10 cellular contexts compared by ENCODE assay signal in the genomic region with DNA sequence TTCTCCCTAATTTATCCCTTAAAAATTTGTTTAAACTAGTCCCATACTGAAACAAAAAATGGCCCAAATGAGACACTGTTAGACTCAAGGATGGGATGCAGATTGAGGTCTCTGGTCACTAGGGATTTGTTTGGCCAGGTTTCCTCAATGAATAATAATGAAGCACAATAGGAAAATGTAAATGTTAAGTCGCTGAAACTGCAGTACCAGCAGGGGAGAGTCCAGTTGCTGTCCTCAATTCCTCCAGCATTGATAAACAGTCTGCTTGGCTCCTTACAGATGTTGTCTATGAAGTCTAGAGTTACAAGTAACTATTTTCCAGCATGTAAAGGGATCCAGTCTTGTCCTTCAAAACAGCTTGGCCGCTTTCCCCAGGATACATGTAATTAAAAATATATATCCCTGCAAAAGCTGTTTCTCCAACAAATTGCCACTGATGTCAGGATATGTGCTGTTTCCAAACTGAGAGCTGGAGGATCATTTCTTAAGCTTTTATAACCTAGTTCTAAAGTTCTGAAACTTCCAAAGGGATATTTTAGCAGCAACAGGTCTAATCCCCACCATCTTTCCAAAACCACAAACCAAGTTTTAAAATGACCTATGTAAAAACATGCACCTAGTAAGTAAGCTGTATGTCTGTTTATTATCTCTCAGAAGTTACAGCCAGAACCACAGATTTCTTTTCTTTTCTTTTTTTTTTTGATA. TPM values are rescaled to one million over a fixed set of nuclear protein-coding genes. Genes with fewer than 3 reads are reported as not detected.
DNase-seq lines count a peak whose midpoint lies in the region; ATAC-seq, FAIRE-seq and TF ChIP-seq lines count a peak whose summit lies in the region.
"Had no signal": no experiment of that assay in that cellular context is flagged by ENCODE, and none has a peak within 500 bp of the region (broad histone marks: within the 10 kb centered on the region; RNA-seq: fewer than 3 reads in every experiment).

No MANE protein-coding gene starts in this region.

- WGBS in right cardiac atrium = 32% methylated on average over 2 of the region's 2 CpGs
- 3 to 11% (median 8%) methylated on average over 2 of the region's 2 CpGs for WGBS in psoas muscle, 3 donors

- TF ChIP-seq CTCF in BJ (IDR thresholded peaks at IDR 0.05; ENCODE audit: insufficient read depth, low read depth, low read length) = no peak
- TF ChIP-seq CTCF in psoas muscle (IDR thresholded peaks at IDR 0.05) = peak; percentile 6

- H3K4me3 ChIP-seq in BJ (ENCODE audit: low read depth, low read length) = peak overlapping the region; percentile 82
- H3K4me3 ChIP-seq in SK-N-MC = 0 out of 2 replicates have a peak overlapping the region, but pooled peaks have one; percentile 11
- peak overlapping the region; percentile 87 for H3K4me3 ChIP-seq in right cardiac atrium (ENCODE audit: low read length)
- peak overlapping the region; percentile 96 for H3K4me3 ChIP-seq in psoas muscle

- peaks cover 2% of the 10 kb centered on the region for H3K36me3 ChIP-seq in BJ (ENCODE audit: control insufficient read depth, insufficient read depth, low read length)
- peaks cover 12% of the 10 kb centered on the region; the same call in 1 of the 2 replicates for H3K36me3 ChIP-seq in SK-N-MC (ENCODE audit: insufficient read depth, low read length)
- H3K36me3 ChIP-seq in psoas muscle (ENCODE audit: insufficient read depth in 1 of 2, low read depth in 1 of 2) = peaks cover 9 to 27% of the 10 kb centered on the region in 2 donors

- no peaks in the 10 kb centered on the region for H3K36me3 Mint-ChIP-seq in stimulated activated memory B cell treated with anti-CD40 and anti-IgM and Interleukin-4, amounts not matched to agents 10 μg/mL and 1 μg/mL and 100 μg/mL, for 72 hours

- H3K9ac ChIP-seq in SK-N-MC (ENCODE audit: insufficient read length) = no peak overlapping the region

- no peak overlapping the region for H3K4me3 Mint-ChIP-seq in stimulated activated memory B cell treated with anti-CD40 and anti-IgM and Interleukin-4, amounts not matched to agents 10 μg/mL and 1 μg/mL and 100 μg/mL, for 72 hours

- POLR2A ChIA-PET in BJ (lab: Charles Lee) = interaction anchor here (0.5 kb wide), 1 partner anchor 1554 kb away, joined by 4 read pairs; no protein-coding TSS in a partner anchor

- intact Hi-C loops in right cardiac atrium (cut with DNase I) (loop anchor here in 2 of 4 donors (5.0 kb wide), 2 partner anchors 49 to 84 kb away; a partner anchor contains a TSS), psoas muscle (cut with DNase I) (no loop called here)

- DNase-seq in BJ (ENCODE audit: low read depth) (no peak), SK-N-MC (ENCODE audit: low read depth, low spot score) (no peak), right cardiac atrium (no peak), psoas muscle (no peak), NOMO-1 (lab: John Stamatoyannopoulos, UW; ENCODE audit: unreplicated experiment in 2 of 2) (no peak), frontal cortex (ENCODE audit: low spot score in 2 of 2) (no peak), SHP77 treated with DMSO at 0.1 percent for 48 hours (lab: John Stamatoyannopoulos, UW) (no peak)
- DNase-seq: activated naive CD4-positive, alpha-beta T cell treated with anti-CD3 and anti-CD28 coated beads, Interleukin-2, amount 50 U/mL, for 16 hours; NCI-H1436 had no signal

- CTCF ChIA-PET in BJ (lab: Yijun Ruan, JAX) = interaction anchor here (0.6 to 0.9 kb wide), 2 partner anchors 14 to 53 kb away, joined by 3 read pairs; no protein-coding TSS in a partner anchor

- H3K4me1 Mint-ChIP-seq in stimulated activated memory B cell treated with anti-CD40 and anti-IgM and Interleukin-4, amounts not matched to agents 10 μg/mL and 1 μg/mL and 100 μg/mL, for 72 hours = peaks cover 22% of the 10 kb centered on the region

- peaks cover 6% of the 10 kb centered on the region for H3K4me1 ChIP-seq in right cardiac atrium (ENCODE audit: control insufficient read depth, insufficient read depth, low read length)
- H3K4me1 ChIP-seq in psoas muscle = peaks cover 63% of the 10 kb centered on the region

- no peak for ATAC-seq in right cardiac atrium
- peak in 1 of 4 donors; percentile 17 for ATAC-seq in psoas muscle
- no peak for ATAC-seq in stimulated activated memory B cell treated with anti-CD40 and anti-IgM and Interleukin-4, amounts not matched to agents 10 μg/mL and 1 μg/mL and 100 μg/mL, for 72 hours

- H3K9me3 ChIP-seq in SK-N-MC (ENCODE audit: low read depth, low read length) = no peaks in the 10 kb centered on the region
- no peaks in the 10 kb centered on the region for H3K9me3 ChIP-seq in right cardiac atrium (ENCODE audit: control insufficient read depth, low read length)
- no peaks in the 10 kb centered on the region for H3K9me3 ChIP-seq in psoas muscle

- H3K27me3 ChIP-seq in BJ (ENCODE audit: control insufficient read depth, insufficient read depth, low read length) (no peaks in the 10 kb centered on the region), right cardiac atrium (ENCODE audit: control insufficient read depth, insufficient read depth) (no peaks in the 10 kb centered on the region), psoas muscle (ENCODE audit: insufficient read depth in 3 of 3, low read length in 2 of 3) (no peaks in the 10 kb centered on the region)

- no peak for FAIRE-seq in frontal cortex (lab: Jason Lieb, UNC)

- no peak overlapping the region for H3K27ac ChIP-seq in SK-N-MC
- peak overlapping the region; percentile 63 for H3K27ac ChIP-seq in right cardiac atrium (ENCODE audit: low read length)
- H3K27ac ChIP-seq in psoas muscle = peak overlapping the region; percentile 95

- no peaks in the 10 kb centered on the region for H3K9me3 Mint-ChIP-seq in stimulated activated memory B cell treated with anti-CD40 and anti-IgM and Interleukin-4, amounts not matched to agents 10 μg/mL and 1 μg/mL and 100 μg/mL, for 72 hours

- peaks cover 31% of the 10 kb centered on the region for H3K27me3 Mint-ChIP-seq in stimulated activated memory B cell treated with anti-CD40 and anti-IgM and Interleukin-4, amounts not matched to agents 10 μg/mL and 1 μg/mL and 100 μg/mL, for 72 hours

- no peak overlapping the region for H3K27ac Mint-ChIP-seq in stimulated activated memory B cell treated with anti-CD40 and anti-IgM and Interleukin-4, amounts not matched to agents 10 μg/mL and 1 μg/mL and 100 μg/mL, for 72 hours

RNA-seq across cellular contexts. Expression of a gene that starts 2.1 kb away (rescaled TPM):
- polyA plus RNA-seq in BJ (2011; rRNA removed) = 12.4 and 19.5 TPM in 2 replicates
- polyA minus RNA-seq in BJ (2011; rRNA and poly(A)+ RNA removed) = 17.3 and 26.7 TPM in 2 replicates
- total RNA-seq in right cardiac atrium = 10 to 100 TPM; 20.6 to 28.3 (median 24.6) TPM
- 13.9 TPM for polyA plus RNA-seq in right cardiac atrium
- 100 to 1,000 TPM in 1 of 4 donors, 10 to 100 TPM in 3; 12.3 to 158 (median 30.2) TPM for total RNA-seq in psoas muscle
- polyA plus RNA-seq in psoas muscle = 10 to 100 TPM; 22.1 to 39.5 (median 27.5) TPM
- total RNA-seq in frontal cortex = 19.6 TPM

Comparison
In these comparisons a context has a peak if more than half of its experiments do, and no peak if none do; other contexts are left out.
1. H3K4me3 ChIP-seq: peak in every context shown above with its lines; median percentile 96 in psoas muscle; 87 in right cardiac atrium; 82 in BJ; 11 in SK-N-MC.